Comparison of ENCODE assay signal across 17 cellular contexts in the genomic region with DNA sequence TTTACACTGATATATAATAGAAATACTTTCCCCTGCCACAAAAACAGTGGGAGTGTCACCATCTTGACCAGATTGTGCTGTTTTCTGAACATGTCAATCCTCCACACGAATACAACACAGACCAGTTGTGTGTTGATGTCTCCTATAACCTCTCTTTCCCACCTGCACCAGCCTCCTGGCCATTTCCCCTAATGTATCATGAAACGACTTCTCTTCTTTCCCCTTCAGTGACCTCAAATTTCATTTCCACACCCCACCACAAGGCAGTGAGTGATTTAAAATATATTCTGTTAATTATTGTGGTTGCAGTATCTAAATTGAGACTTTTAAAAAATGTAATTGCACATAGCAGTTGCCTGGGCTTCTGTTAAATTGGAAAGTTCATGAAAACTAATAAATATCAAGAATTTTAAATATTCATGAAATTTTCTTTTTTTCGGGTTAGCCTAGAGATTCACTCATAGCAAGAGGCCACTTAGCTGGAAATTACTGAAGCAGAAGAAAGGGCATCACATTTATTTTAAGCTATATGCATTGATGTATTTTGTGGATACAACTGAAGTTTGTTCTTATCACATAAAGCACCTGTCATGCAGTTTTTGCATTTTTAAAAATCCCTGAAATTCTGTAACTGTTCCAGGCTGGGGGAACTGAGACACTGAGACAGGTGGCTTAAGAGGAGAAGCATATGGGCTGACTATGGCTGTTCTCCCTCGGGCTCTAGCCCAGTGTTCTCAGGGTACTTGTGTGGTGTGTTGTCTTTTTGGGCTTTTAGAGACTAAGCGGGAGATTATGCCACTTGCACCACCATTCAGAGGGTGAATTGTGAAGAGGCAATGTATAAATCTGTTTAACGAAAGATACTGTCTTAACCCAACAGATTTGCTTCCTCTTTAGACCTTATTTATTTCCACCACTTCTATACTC. TPM values are rescaled to one million over a fixed set of nuclear protein-coding genes. Genes with fewer than 3 reads are reported as not detected.
A peak's percentile ranks its signal among the peaks of the same experiment; 100 is the strongest.
DNase-seq lines count a peak whose midpoint lies in the region; ATAC-seq and TF ChIP-seq lines count a peak whose summit lies in the region.
"Had no signal": no experiment of that assay in that cellular context is flagged by ENCODE, and none has a peak within 500 bp of the region (broad histone marks: within the 10 kb centered on the region; RNA-seq: fewer than 3 reads in every experiment).

No MANE protein-coding gene starts in this region.

- no peak overlapping the region for H2AFZ ChIP-seq in Karpas-422 (ENCODE audit: low read length)
- H2AFZ ChIP-seq: PC-9 had no signal

- no peak overlapping the region for H3K4me2 ChIP-seq in Karpas-422 (ENCODE audit: low read depth, low read length, poor library complexity, severe bottlenecking)
- H3K4me2 ChIP-seq: PC-9 had no signal

- no peak overlapping the region for H3K4me3 ChIP-seq in Karpas-422 (ENCODE audit: low read length)
- H3K4me3 ChIP-seq: BLaER1 treated with 17β-estradiol and CSF1 and Interleukin-3, amounts not matched to agents 10 nM and 100 nM; PC-9 had no signal

- H3K36me3 Mint-ChIP-seq in WTC11, result peaks cover 6% of the 10 kb centered on the region
- H3K36me3 Mint-ChIP-seq: T-cell had no signal

- H3K9me2 ChIP-seq in Karpas-422 (replicated peaks; ENCODE audit: insufficient read depth, low read length), result no peaks in the 10 kb centered on the region

- H3K4me1 Mint-ChIP-seq in WTC11, result peaks cover 34% of the 10 kb centered on the region
- H3K4me1 Mint-ChIP-seq: T-cell had no signal

- H3K4me3 Mint-ChIP-seq in WTC11, result no peak overlapping the region
- H3K4me3 Mint-ChIP-seq: T-cell had no signal

- no peaks in the 10 kb centered on the region for H3K27me3 Mint-ChIP-seq in WTC11 (ENCODE audit: low read depth)
- H3K27me3 Mint-ChIP-seq: T-cell had no signal

- POLR2A ChIA-PET in WTC11 (lab: Charles Lee), result no interaction called here

- H3K9me3 Mint-ChIP-seq in WTC11, result peaks cover 6% of the 10 kb centered on the region
- H3K9me3 Mint-ChIP-seq: T-cell had no signal

- H3K27me3 ChIP-seq in Karpas-422 (ENCODE audit: low read length), result no peaks in the 10 kb centered on the region
- H3K27me3 ChIP-seq: BLaER1 treated with 17β-estradiol and CSF1 and Interleukin-3, amounts not matched to agents 10 nM and 100 nM had no signal

- H3K27ac ChIP-seq in Karpas-422 (ENCODE audit: low read length), result no peak overlapping the region
- H3K27ac ChIP-seq: BLaER1 treated with 17β-estradiol and CSF1 and Interleukin-3, amounts not matched to agents 10 nM and 100 nM; PC-9 had no signal

- H3K36me3 ChIP-seq in Karpas-422 (ENCODE audit: insufficient read depth, low read length), result no peaks in the 10 kb centered on the region
- H3K36me3 ChIP-seq: BLaER1 treated with 17β-estradiol and CSF1 and Interleukin-3, amounts not matched to agents 10 nM and 100 nM had no signal

- no peaks in the 10 kb centered on the region for H3K79me2 ChIP-seq in Karpas-422 (ENCODE audit: low read length)

- no peaks in the 10 kb centered on the region for H4K20me1 ChIP-seq in Karpas-422 (ENCODE audit: insufficient read depth, low read depth, low read length)
- H4K20me1 ChIP-seq: BLaER1 treated with 17β-estradiol and CSF1 and Interleukin-3, amounts not matched to agents 10 nM and 100 nM had no signal

- TF ChIP-seq CTCF in WTC11 (IDR thresholded peaks at IDR 0.05), result no peak

- no peak overlapping the region for H3K9ac ChIP-seq in Karpas-422 (ENCODE audit: low read length)
- H3K9ac ChIP-seq: BLaER1 treated with 17β-estradiol and CSF1 and Interleukin-3, amounts not matched to agents 10 nM and 100 nM had no signal

- ATAC-seq in WTC11, result no peak
- no peak for ATAC-seq in HG03108 (IDR thresholded peaks at IDR 0.05; ENCODE audit: unreplicated experiment)
- ATAC-seq: T-cell had no signal

- peak overlapping the region; percentile 32; the same call in 1 of the 2 replicates for H3K27ac Mint-ChIP-seq in WTC11
- H3K27ac Mint-ChIP-seq: T-cell had no signal

- DNase-seq in NCI-H1694 treated with DMSO at 0.1 percent for 48 hours (lab: John Stamatoyannopoulos, UW) (peak; percentile 16), NCI-H1694 (lab: John Stamatoyannopoulos, UW) (no peak), Karpas-422 (peak; percentile 32), WTC11 (ENCODE audit: low spot score) (no peak), NCI-H526 (lab: John Stamatoyannopoulos, UW) (no peak), putamen (ENCODE audit: low spot score) (no peak), SKM-1 (lab: John Stamatoyannopoulos, UW; ENCODE audit: unreplicated experiment) (no peak)
- DNase-seq: 8988T, GOT3, KBM-7, NCI-H1048, NCI-H446 treated with DMSO at 0.1 percent for 48 hours, PC-9, T-cell, T1000 had no signal

- H3K9me3 ChIP-seq in Karpas-422 (ENCODE audit: low read length), result no peaks in the 10 kb centered on the region
- H3K9me3 ChIP-seq: BLaER1 treated with 17β-estradiol and CSF1 and Interleukin-3, amounts not matched to agents 10 nM and 100 nM had no signal

- no peaks in the 10 kb centered on the region for H3K4me1 ChIP-seq in Karpas-422 (ENCODE audit: low read length)

- CTCF ChIA-PET in WTC11 (lab: Charles Lee), result no interaction called here

TF ChIP-seq in WTC11, 78 proteins besides CTCF, POLR2A, EP300 and RAD21:
- TF ChIP-seq ATF1 (CRISPR knock-in tag; IDR thresholded peaks at IDR 0.05), result no peak
- TF ChIP-seq ZSCAN18 (CRISPR knock-in tag; IDR thresholded peaks at IDR 0.05), result no peak
- TF ChIP-seq ZNF138 (CRISPR knock-in tag; conservative IDR thresholded peaks at IDR 0.05), result no peak
- no peak for TF ChIP-seq ERG (CRISPR knock-in tag; IDR thresholded peaks at IDR 0.05)

RNA-seq across cellular contexts. Expression of gene FAM171B, which starts 15.9 kb away (rescaled TPM):
- 0.04 TPM in 1 of 2 replicates, not detected in the other for total RNA-seq in Karpas-422 (2014; rRNA removed; shearing (Covaris generic); ENCODE audit: low replicate concordance)
- total RNA-seq in WTC11 (2021), result 19.6 to 28.5 TPM (median 21.4 TPM) in 3 replicates

Comparison
In these comparisons a context has a peak if more than half of its experiments do, and no peak if none do; other contexts are left out.
1. DNase-seq: peak in NCI-H1694 treated with DMSO at 0.1 percent for 48 hours (single experiment) and Karpas-422 (single experiment); none in NCI-H1694 (single experiment), WTC11 (single experiment), NCI-H526 (0 of 2), putamen (single experiment) and SKM-1 (single experiment).
2. RNA of gene FAM171B, which starts 15.9 kb away (total RNA-seq): 19.6 to 28.5 TPM in WTC11; 0.04 TPM in Karpas-422; every median in the first group is over 10 times any median in the second.